Comparison of ENCODE assay signal across 8 cellular contexts in genomic region chr20:45363611-45364492, GRCh38. TPM values are rescaled to one million over a fixed set of nuclear protein-coding genes. Genes with fewer than 3 reads are reported as not detected.
DNase-seq lines count a peak whose midpoint lies in the region; ATAC-seq, FAIRE-seq and TF ChIP-seq lines count a peak whose summit lies in the region.

No MANE protein-coding gene starts in this region.

- H3K27ac Mint-ChIP-seq in T-helper 17 cell, result peak overlapping the region; percentile 98

- CTCF ChIA-PET in HEK293T (lab: Yijun Ruan, JAX), result interaction anchor here (0.8 to 2.2 kb wide), 6 partner anchors 10 to 127 kb away, joined by 3 to 9 read pairs (median 4); no protein-coding TSS in a partner anchor

- H3K9me3 ChIP-seq in T-helper 17 cell (ENCODE audit: control insufficient read depth, low read length, poor library complexity, severe bottlenecking), result no peaks in the 10 kb centered on the region
- no peaks in the 10 kb centered on the region for H3K9me3 ChIP-seq in small intestine (ENCODE audit: control insufficient read depth, low read depth)

- peak overlapping the region; percentile 85 for H3K27ac ChIP-seq in foreskin keratinocyte
- H3K27ac ChIP-seq in small intestine (ENCODE audit: low read depth in 1 of 2, low read length in 1 of 2), result peak overlapping the region in 1 of 2 donors; percentile 99

- peaks cover 32% of the 10 kb centered on the region for H3K4me1 Mint-ChIP-seq in T-helper 17 cell

- ATAC-seq in T-helper 17 cell, result no peak
- ATAC-seq in foreskin keratinocyte, result no peak
- no peak for ATAC-seq in HG03039 (IDR thresholded peaks at IDR 0.05; ENCODE audit: unreplicated experiment)

- TF ChIP-seq CTCF in foreskin keratinocyte (conservative IDR thresholded peaks at IDR 0.05), result no peak

- peak overlapping the region; percentile 98 for H3K4me3 Mint-ChIP-seq in T-helper 17 cell

- peaks cover 13% of the 10 kb centered on the region for H3K4me1 ChIP-seq in foreskin keratinocyte
- H3K4me1 ChIP-seq in small intestine (ENCODE audit: control insufficient read depth in 2 of 2, insufficient read depth in 1 of 2, low read depth in 1 of 2, low read length in 1 of 2), result peaks cover 2 to 7% of the 10 kb centered on the region in 2 donors

- no peaks in the 10 kb centered on the region for H3K27me3 Mint-ChIP-seq in T-helper 17 cell

- POLR2A ChIA-PET in HEK293T (lab: Yijun Ruan, JAX), result interaction anchor here (1.0 to 2.9 kb wide), 12 partner anchors 8 to 86 kb away, joined by 4 to 25 read pairs (median 8); partner anchors contain the start of genes DBNDD2, PIGT and SDC4

- peaks cover 3% of the 10 kb centered on the region for H3K36me3 Mint-ChIP-seq in T-helper 17 cell (ENCODE audit: low read depth)

- peaks cover 4 to 13% of the 10 kb centered on the region in 2 donors for H3K36me3 ChIP-seq in small intestine (ENCODE audit: control insufficient read depth in 2 of 2, insufficient read depth in 2 of 2, low read length in 2 of 2)

- H3K27me3 ChIP-seq in foreskin keratinocyte, result no peaks in the 10 kb centered on the region
- no peaks in the 10 kb centered on the region for H3K27me3 ChIP-seq in small intestine (ENCODE audit: control insufficient read depth in 2 of 2, insufficient read depth in 2 of 2, low read length in 2 of 2)

- 17 to 20% (median 19%) methylated on average over 19 to 23 of the region's 23 CpGs for WGBS in small intestine, 3 donors

- H3K4me3 ChIP-seq in small intestine (ENCODE audit: low read depth in 1 of 2, low read length in 2 of 2), result peak overlapping the region; percentile 81 to 85

- no peak for DNase-seq in HEK293T (ENCODE audit: extremely low spot score)
- no peak for DNase-seq in T-helper 17 cell
- no peak for DNase-seq in foreskin keratinocyte
- no peak for DNase-seq in small intestine
- no peak for DNase-seq in NCI-H774 (lab: John Stamatoyannopoulos, UW)
- no peak for DNase-seq in T1000 (lab: John Stamatoyannopoulos, UW)
- DNase-seq in NCI-H187 (lab: John Stamatoyannopoulos, UW), result no peak

- FAIRE-seq in small intestine (lab: Jason Lieb, UNC), result no peak

TF ChIP-seq in HEK293T, 16 proteins besides CTCF, POLR2A, EP300 and RAD21:
- TF ChIP-seq ARNT (IDR thresholded peaks at IDR 0.05) (no peak), ZNF384 (IDR thresholded peaks at IDR 0.05) (0 out of 2 replicates have a peak, but pooled peaks have one; percentile 24)

RNA-seq across cellular contexts. Expression of gene SYS1, which starts 0.9 kb away (rescaled TPM):
- total RNA-seq in T-helper 17 cell (10 to 100 TPM; 93.3 to 99.5 TPM), foreskin keratinocyte (18.0 and 18.7 TPM in 2 replicates)
- polyA plus RNA-seq in foreskin keratinocyte (19.8 and 20.3 TPM in 2 replicates), small intestine (10 to 100 TPM; 13.6 to 31.4 (median 22.4) TPM)

RNA-seq across cellular contexts. Expression of gene TP53TG5, which starts 14.3 kb away (rescaled TPM):
- total RNA-seq in T-helper 17 cell (not detected), foreskin keratinocyte (not detected in 2 replicates)
- polyA plus RNA-seq in foreskin keratinocyte (not detected in 2 replicates), small intestine (under 1 TPM in 1 of 3 donors, not detected in 2; 0.19 TPM)

RNA-seq across cellular contexts. Expression of gene SDC4, which starts 15.6 kb away (rescaled TPM):
- total RNA-seq in T-helper 17 cell (1 to 10 TPM; 2.7 to 5.3 TPM), foreskin keratinocyte (169 and 187 TPM in 2 replicates)
- polyA plus RNA-seq in foreskin keratinocyte (136 and 143 TPM in 2 replicates), small intestine (10 to 100 TPM; 14.3 to 31.5 (median 15.4) TPM)

RNA-seq across cellular contexts. Expression of gene DBNDD2, which starts 44.2 kb away (rescaled TPM):
- 10 to 100 TPM; 10.7 to 10.9 TPM for total RNA-seq in T-helper 17 cell
- 42.7 and 47.4 TPM in 2 replicates for total RNA-seq in foreskin keratinocyte
- 60.6 and 68.0 TPM in 2 replicates for polyA plus RNA-seq in foreskin keratinocyte
- polyA plus RNA-seq in small intestine, result 100 to 1,000 TPM in 2 of 3 donors, 10 to 100 TPM in 1; 98.6 to 114 (median 104) TPM

RNA-seq across cellular contexts. Expression of gene PIGT, which starts 52.1 kb away (rescaled TPM):
- total RNA-seq in T-helper 17 cell (100 to 1,000 TPM; 115 to 136 TPM), foreskin keratinocyte (53.9 and 60.4 TPM in 2 replicates)
- polyA plus RNA-seq in foreskin keratinocyte (59.7 and 67.2 TPM in 2 replicates), small intestine (10 to 100 TPM; 49.7 to 85.2 (median 51.0) TPM)

Comparison
In these comparisons a context has a peak if more than half of its experiments do, and no peak if none do; other contexts are left out.
1. RNA of gene SDC4, which starts 15.6 kb away (total RNA-seq): 169 to 187 TPM in foreskin keratinocyte; 2.7 to 5.3 TPM in T-helper 17 cell; every median in the first group is over 10 times any median in the second.